ENCODE assay signal across 16 cellular contexts in genomic region chr15:101429191-101429590, GRCh38.
"Had no signal": no experiment of that assay in that cellular context is flagged by ENCODE, and none has a peak within 500 bp of the region (broad histone marks: within the 10 kb centered on the region; RNA-seq: fewer than 3 reads in every experiment).

No MANE protein-coding gene starts in this region.

- H3K27me3 ChIP-seq: MG63 had no signal

- H3K4me3 ChIP-seq: MG63 had no signal

- H3K9me3 ChIP-seq: MG63, SK-N-SH had no signal

- DNase-seq: KBM-7, MG63, NCI-H1092 treated with DMSO at 0.1 percent for 48 hours, NCI-H146, NCI-H1694 treated with DMSO at 0.1 percent for 48 hours, NCI-H1930, NCI-H2081, NCI-H2107, NCI-H2227 treated with DMSO at 0.1 percent for 48 hours, NCI-H524, NCI-H526 treated with DMSO at 0.1 percent for 48 hours, NCI-H748 treated with DMSO at 0.1 percent for 48 hours, Right ventricle myocardium superior, RPMI8226, SW 1271 had no signal

- H3K4me2 ChIP-seq: SK-N-SH had no signal

- H3K9me2 ChIP-seq: SK-N-SH had no signal

- H3K9ac ChIP-seq: SK-N-SH had no signal
